17 cellular contexts compared by ENCODE assay signal in genomic region chr17:6428207-6428965, GRCh38. TPM values are rescaled to one million over a fixed set of nuclear protein-coding genes. Genes with fewer than 3 reads are reported as not detected.
"Had no signal": no experiment of that assay in that cellular context is flagged by ENCODE, and none has a peak within 500 bp of the region (broad histone marks: within the 10 kb centered on the region; RNA-seq: fewer than 3 reads in every experiment).

No MANE protein-coding gene starts in this region.

- H3K4me1 ChIP-seq: prostate gland had no signal

- H3K4me3 ChIP-seq: prostate gland, transverse colon had no signal

- DNase-seq: activated CD8-positive, alpha-beta memory T cell treated with anti-CD3 and anti-CD28 coated beads, Interleukin-2, amount 50 U/mL, for 48 hours; activated gamma-delta T cell treated with Interleukin-2 at 50 U/mL for 16 hours; aorta; foreskin melanocyte; left ventricle myocardium superior; occipital lobe; right cardiac atrium; substantia nigra; T1000; transverse colon had no signal

- H3K9me3 ChIP-seq: prostate gland had no signal

- H3K27ac ChIP-seq: prostate gland, transverse colon had no signal

- ATAC-seq: left ventricle myocardium superior, right cardiac atrium had no signal

- H3K36me3 ChIP-seq: prostate gland, transverse colon had no signal

RNA-seq across cellular contexts. Expression of gene AIPL1, which starts 6.5 kb away (rescaled TPM):
- total RNA-seq: activated CD4-positive, alpha-beta memory T cell treated with anti-CD3 and anti-CD28 coated beads, Interleukin-2, amount 10 ng/mL, durations not matched to agents 7 days and 5 days; activated T-cell treated with anti-CD3 and anti-CD28 coated beads, Interleukin-2, amount 50 U/mL, for 72 hours; aorta; fibroblast of lung; kidney epithelial cell; left ventricle myocardium superior; mucosa of gallbladder; naive thymus-derived CD8-positive, alpha-beta T cell; occipital lobe; prostate gland; right cardiac atrium; transverse colon had no signal

RNA-seq across cellular contexts. Expression of gene PIMREG, which starts 15.9 kb away (rescaled TPM):
- total RNA-seq: left ventricle myocardium superior; naive thymus-derived CD8-positive, alpha-beta T cell had no signal
